In genomic region chr6:37459981-37460800, GRCh38 we compare ENCODE assay signal across 1 cellular context.
TF ChIP-seq lines count a peak whose summit lies in the region.

No MANE protein-coding gene starts in this region.

TF ChIP-seq in HepG2, 621 proteins besides CTCF, POLR2A, EP300 and RAD21:
- TF ChIP-seq ZNF619 (CRISPR knock-in tag; IDR thresholded peaks at IDR 0.05) (no peak), CAMTA2 (CRISPR knock-in tag; IDR thresholded peaks at IDR 0.05; ENCODE audit: borderline replicate concordance) (no peak), REST (IDR thresholded peaks at IDR 0.05; ENCODE audit: borderline replicate concordance in 1 of 2, low read depth in 1 of 2, low read length in 2 of 2) (no peak), ZSCAN25 (CRISPR knock-in tag; IDR thresholded peaks at IDR 0.05) (no peak), ZNF720 (CRISPR knock-in tag; IDR thresholded peaks at IDR 0.05) (no peak), ZNF75D (CRISPR knock-in tag; IDR thresholded peaks at IDR 0.05; ENCODE audit: borderline replicate concordance) (no peak), ZBTB25 (CRISPR knock-in tag; IDR thresholded peaks at IDR 0.05) (no peak), ZNF841 (CRISPR knock-in tag; IDR thresholded peaks at IDR 0.05; ENCODE audit: borderline replicate concordance) (no peak), ZNF589 (CRISPR knock-in tag; conservative IDR thresholded peaks at IDR 0.05) (no peak), KIAA2018 (CRISPR knock-in tag; IDR thresholded peaks at IDR 0.05; ENCODE audit: borderline replicate concordance) (no peak), KDM5B (CRISPR knock-in tag; IDR thresholded peaks at IDR 0.05; ENCODE audit: borderline replicate concordance) (no peak), ZBTB8A (CRISPR knock-in tag; IDR thresholded peaks at IDR 0.05; ENCODE audit: borderline replicate concordance, low read depth) (no peak), MAZ (IDR thresholded peaks at IDR 0.05; ENCODE audit: borderline replicate concordance, low read depth, low read length) (no peak), MAZ (CRISPR knock-in tag; IDR thresholded peaks at IDR 0.05; ENCODE audit: low read depth) (no peak), ARNT2 (CRISPR knock-in tag; IDR thresholded peaks at IDR 0.05; ENCODE audit: low read depth) (no peak), U2AF2 (IDR thresholded peaks at IDR 0.05; ENCODE audit: low read depth, low read length) (no peak), KLF9 (CRISPR knock-in tag; IDR thresholded peaks at IDR 0.05; ENCODE audit: low read depth) (no peak), ZFP36L2 (CRISPR knock-in tag; IDR thresholded peaks at IDR 0.05) (no peak)
- TF ChIP-seq, protein P1, sequence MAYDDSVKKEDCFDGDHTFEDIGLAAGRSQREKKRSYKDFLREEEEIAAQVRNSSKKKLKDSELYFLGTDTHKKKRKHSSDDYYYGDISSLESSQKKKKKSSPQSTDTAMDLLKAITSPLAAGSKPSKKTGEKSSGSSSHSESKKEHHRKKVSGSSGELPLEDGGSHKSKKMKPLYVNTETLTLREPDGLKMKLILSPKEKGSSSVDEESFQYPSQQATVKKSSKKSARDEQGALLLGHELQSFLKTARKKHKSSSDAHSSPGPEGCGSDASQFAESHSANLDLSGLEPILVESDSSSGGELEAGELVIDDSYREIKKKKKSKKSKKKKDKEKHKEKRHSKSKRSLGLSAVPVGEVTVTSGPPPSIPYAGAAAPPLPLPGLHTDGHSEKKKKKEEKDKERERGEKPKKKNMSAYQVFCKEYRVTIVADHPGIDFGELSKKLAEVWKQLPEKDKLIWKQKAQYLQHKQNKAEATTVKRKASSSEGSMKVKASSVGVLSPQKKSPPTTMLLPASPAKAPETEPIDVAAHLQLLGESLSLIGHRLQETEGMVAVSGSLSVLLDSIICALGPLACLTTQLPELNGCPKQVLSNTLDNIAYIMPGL (CRISPR knock-in tag; IDR thresholded peaks at IDR 0.05; ENCODE audit: borderline replicate concordance in 1 of 2, low read depth in 1 of 2), result no peak
